Comparison of ENCODE assay signal across 8 cellular contexts in the genomic region with DNA sequence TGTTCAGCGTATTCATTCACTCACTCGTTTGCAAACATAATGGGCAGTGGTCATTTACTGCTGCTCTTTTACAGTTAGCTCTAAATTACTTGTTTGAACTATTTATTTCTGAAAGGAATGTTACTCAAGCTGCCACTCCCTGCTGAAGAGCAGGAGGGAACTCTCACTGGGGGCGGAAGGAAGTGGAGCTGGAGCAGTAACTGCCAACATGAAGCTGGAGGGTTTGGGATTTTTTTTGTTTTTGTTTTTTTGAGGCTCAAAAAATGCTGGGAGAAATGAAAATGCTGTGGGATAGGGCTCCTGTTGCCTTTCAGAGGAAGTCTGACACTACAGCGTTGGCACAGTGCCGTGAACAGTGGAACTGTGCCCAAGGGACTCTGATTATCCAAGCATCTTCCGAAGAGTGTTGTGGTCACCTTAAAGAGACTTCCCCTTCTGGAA. TPM values are rescaled to one million over a fixed set of nuclear protein-coding genes. Genes with fewer than 3 reads are reported as not detected.
DNase-seq lines count a peak whose midpoint lies in the region; ATAC-seq, FAIRE-seq and TF ChIP-seq lines count a peak whose summit lies in the region.

No MANE protein-coding gene starts in this region.

- POLR2A ChIA-PET in HepG2 (lab: Yijun Ruan, JAX) = interaction anchor here (1.4 kb wide), 1 partner anchor 44 kb away, joined by 4 read pairs; the partner anchor contains the start of gene SENP2

- no peaks in the 10 kb centered on the region for H3K27me3 ChIP-seq in HepG2 (ENCODE audit: control insufficient read depth in 1 of 2, insufficient read depth in 2 of 2, low read length in 2 of 2)

- no peaks in the 10 kb centered on the region for H3K9me3 ChIP-seq in HepG2 (ENCODE audit: low read length)

- TF ChIP-seq POLR2A in HepG2 (IDR thresholded peaks at IDR 0.05; ENCODE audit: insufficient read depth in 1 of 2, low read depth in 2 of 2, low read length in 2 of 2) = no peak

- no peak overlapping the region for H2AFZ ChIP-seq in HepG2 (ENCODE audit: low read length)

- peak; percentile 88 for DNase-seq in M059J (ENCODE audit: low read depth)
- peak; percentile 68 to 73 for DNase-seq in cardiac fibroblast (ENCODE audit: low read depth in 2 of 2)
- DNase-seq in HepG2 (ENCODE audit: low spot score) = no peak
- DNase-seq in substantia nigra (lab: John Stamatoyannopoulos, UW) = peak in 25 of 49 donors; percentile 3 to 76 (median 15)
- no peak for DNase-seq in effector CD4-positive, alpha-beta T cell

- no peak for TF ChIP-seq EP300 in HepG2 (IDR thresholded peaks at IDR 0.05; ENCODE audit: low read depth in 2 of 2, low read length in 2 of 2)
- no peak for TF ChIP-seq EP300 in HepG2 (CRISPR knock-in tag; IDR thresholded peaks at IDR 0.05; ENCODE audit: borderline replicate concordance)

- CTCF ChIA-PET in HepG2 (lab: Yijun Ruan, JAX; ENCODE audit: low intra/inter-chr PET ratio, low total read pairs) = no interaction called here

- no peaks in the 10 kb centered on the region for H3K79me2 ChIP-seq in HepG2 (ENCODE audit: insufficient read depth, low read length)

- no peaks in the 10 kb centered on the region for H3K4me1 ChIP-seq in HepG2 (ENCODE audit: insufficient read depth, low read length)

- H3K4me2 ChIP-seq in HepG2 (ENCODE audit: low read depth, low read length) = no peak overlapping the region

- no peak overlapping the region for H3K27ac ChIP-seq in HepG2 (ENCODE audit: extremely low read length, insufficient read depth, low read length)
- no peak overlapping the region for H3K27ac ChIP-seq in substantia nigra (ENCODE audit: low read depth, low read length, poor library complexity, severe bottlenecking)

- FAIRE-seq in HepG2 (lab: Jason Lieb, UNC) = no peak

- TF ChIP-seq RAD21 in HepG2 (CRISPR knock-in tag; IDR thresholded peaks at IDR 0.05) = no peak

- peaks cover 5 to 23% of the 10 kb centered on the region in 2 experiments; a peak in 3 of 5 replicates for H3K36me3 ChIP-seq in HepG2 (replicated peaks in 1 of 2; ENCODE audit: control insufficient read depth in 1 of 2, insufficient read depth in 2 of 2, low read length in 2 of 2)

- H4K20me1 ChIP-seq in HepG2 (ENCODE audit: insufficient read depth, low read length) = no peaks in the 10 kb centered on the region

- BruUV-seq in HepG2 (replicated peaks; lab: Mats Ljungman, UMichigan) = no TSS peak

- ATAC-seq in HepG2 (no peak), esophagus mucosa (no peak), GM19351 (IDR thresholded peaks at IDR 0.05; ENCODE audit: unreplicated experiment) (no peak), HG03432 (IDR thresholded peaks at IDR 0.05; ENCODE audit: unreplicated experiment) (no peak)

- WGBS in HepG2 (ENCODE audit: low lambda C conversion rate) = 94% methylated on average over 6 of the region's 6 CpGs

- TF ChIP-seq CTCF in cardiac fibroblast (IDR thresholded peaks at IDR 0.05; ENCODE audit: low read depth, low read length) = no peak
- TF ChIP-seq CTCF in HepG2 (CRISPR knock-in tag; IDR thresholded peaks at IDR 0.05) = no peak

- H3K4me3 ChIP-seq in cardiac fibroblast (replicated peaks in 1 of 2; ENCODE audit: low read depth in 2 of 2, low read length in 2 of 2) (no peak overlapping the region), HepG2 (replicated peaks in 1 of 3; ENCODE audit: insufficient read depth in 1 of 3, low read depth in 2 of 3, low read length in 3 of 3) (no peak overlapping the region)

- no peak overlapping the region for H3K9ac ChIP-seq in HepG2 (ENCODE audit: insufficient read depth, low read depth, low read length)

- intact Hi-C loops in HepG2 (cut with micrococcal nuclease; ENCODE audit: unreplicated experiment) = no loop called here

- in situ Hi-C loops in HepG2 (cut with HindIII; ENCODE audit: extremely low pct_ligation_motif_present, low pct_unique_long_range_greater_than_20kb) = no loop called here

TF ChIP-seq in HepG2, 621 proteins besides CTCF, POLR2A, EP300 and RAD21:
- TF ChIP-seq ZNF280D (CRISPR knock-in tag; IDR thresholded peaks at IDR 0.05) (no peak), ZNF724P (CRISPR knock-in tag; IDR thresholded peaks at IDR 0.05; ENCODE audit: borderline replicate concordance) (no peak), MED13 (CRISPR knock-in tag; IDR thresholded peaks at IDR 0.05) (no peak), POLR2AphosphoS2 (IDR thresholded peaks at IDR 0.05; ENCODE audit: low read depth, low read length) (0 out of 2 replicates have a peak, but pooled peaks have one; percentile 1)
TF ChIP-seq in HepG2: peak in this region for 1.

RNA-seq across cellular contexts. Expression of gene SENP2, which starts 44.1 kb away (rescaled TPM):
- 34.7 and 40.1 TPM in 2 replicates for total RNA-seq in M059J (2014; rRNA removed; shearing (Covaris generic))
- total RNA-seq in HepG2 (2016; rRNA removed; fragmentation: Illumina TruSeq; extraction: Trizol) (46.2 and 62.6 TPM in 2 replicates), esophagus mucosa (24.2 TPM)
- total RNA-seq in HepG2 (2016; cell fraction: cytosol; rRNA removed; fragmentation: Illumina TruSeq; extraction: Trizol; ENCODE audit: low read depth) = 36.4 and 46.1 TPM in 2 replicates
- 41.9 and 54.0 TPM in 2 replicates for total RNA-seq in HepG2 (2016; cell fraction: insoluble cytoplasmic fraction; rRNA removed; fragmentation: Illumina TruSeq; extraction: Trizol)
- total RNA-seq in HepG2 (2016; cell fraction: membrane; rRNA removed; fragmentation: Illumina TruSeq; extraction: Trizol) = 85.8 and 106 TPM in 2 replicates
- 28.8 and 30.0 TPM in 2 replicates for total RNA-seq in HepG2 (2016; cell fraction: nucleus; rRNA removed; fragmentation: Illumina TruSeq; extraction: Trizol)
- 5.1 and 7.7 TPM in 2 replicates for polyA plus RNA-seq in HepG2 (2011; rRNA removed)
- 3.1 and 3.7 TPM in 2 replicates for polyA plus RNA-seq in HepG2 (2011; cell fraction: cytosol; rRNA removed)
- 2.4 and 3.8 TPM in 2 replicates for polyA plus RNA-seq in HepG2 (2011; cell fraction: nucleus; rRNA removed)
- 16.8 and 20.9 TPM in 2 replicates for polyA plus RNA-seq in HepG2 (2012)
- polyA plus RNA-seq in HepG2 (2016; cell fraction: cytosol; fragmentation: Illumina TruSeq; extraction: Trizol; ENCODE audit: low read depth) = 30.9 and 32.8 TPM in 2 replicates
- 38.2 and 45.0 TPM in 2 replicates for polyA plus RNA-seq in HepG2 (2016; cell fraction: insoluble cytoplasmic fraction; fragmentation: Illumina TruSeq; extraction: Trizol; ENCODE audit: low read depth)
- polyA plus RNA-seq in HepG2 (2016; cell fraction: membrane; fragmentation: Illumina TruSeq; extraction: Trizol; ENCODE audit: low read depth) = 47.8 and 58.4 TPM in 2 replicates
- 20.1 and 22.2 TPM in 2 replicates for polyA plus RNA-seq in HepG2 (2016; cell fraction: nucleus; fragmentation: Illumina TruSeq; extraction: Trizol; ENCODE audit: insufficient read depth, low read depth)
- 2.7 and 11.4 TPM in 2 replicates for polyA minus RNA-seq in HepG2 (2011; rRNA and poly(A)+ RNA removed; ENCODE audit: low replicate concordance)
- 7.1 and 7.5 TPM in 2 replicates for polyA minus RNA-seq in HepG2 (2011; cell fraction: cytosol; rRNA and poly(A)+ RNA removed)
- 8.8 and 13.1 TPM in 2 replicates for polyA minus RNA-seq in HepG2 (2011; cell fraction: nucleus; rRNA and poly(A)+ RNA removed)

Comparison
In these comparisons a context has a peak if more than half of its experiments do, and no peak if none do; other contexts are left out.
1. DNase-seq: peak in M059J (single experiment), cardiac fibroblast (2 of 2) and substantia nigra (25 of 49); none in HepG2 (single experiment) and effector CD4-positive, alpha-beta T cell (single experiment).